8 cellular contexts compared by ENCODE assay signal in the genomic region with DNA sequence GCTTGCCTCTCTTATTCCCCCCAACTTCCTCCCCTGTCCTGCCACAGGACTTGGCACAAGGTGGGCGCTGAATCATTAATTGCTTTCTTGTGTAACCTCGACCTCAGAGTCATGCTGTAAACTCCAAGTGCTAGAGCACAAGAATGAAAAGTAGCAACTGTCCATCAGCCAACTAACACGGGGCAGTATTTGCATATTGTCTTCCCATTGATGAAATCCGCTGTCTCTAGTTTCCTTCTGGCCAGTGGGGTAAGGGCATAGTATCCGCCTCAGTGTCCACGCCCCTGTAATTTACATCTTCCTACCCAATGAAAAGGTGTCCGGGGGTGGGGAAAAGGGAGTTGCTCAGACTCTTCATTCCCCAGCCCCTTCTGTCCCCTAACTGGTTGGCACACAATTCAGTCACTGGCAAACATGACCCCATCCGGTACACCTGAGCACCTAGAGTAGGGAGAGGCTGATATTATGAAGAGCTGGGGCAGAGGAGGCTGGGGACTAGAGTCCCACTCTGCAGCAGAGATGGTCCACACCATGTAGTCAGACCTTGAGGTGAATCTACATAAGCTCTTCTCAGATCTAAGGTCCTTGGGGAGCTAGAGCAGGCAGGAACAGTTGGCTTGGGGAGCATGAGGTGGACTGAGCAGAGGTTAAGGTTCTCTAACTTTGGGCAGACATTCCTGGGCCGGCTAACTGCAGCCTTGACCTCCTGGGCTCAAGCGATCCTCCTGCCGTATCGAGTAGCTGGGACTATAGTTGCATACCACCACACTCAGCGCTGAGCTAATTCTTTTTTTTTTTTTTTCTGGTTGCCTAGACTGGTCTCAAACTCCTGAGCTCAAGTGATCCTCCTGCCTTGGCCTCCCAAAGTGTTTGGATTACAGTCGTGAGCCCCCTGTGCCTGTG. TPM values are rescaled to one million over a fixed set of nuclear protein-coding genes. Genes with fewer than 3 reads are reported as not detected.
DNase-seq lines count a peak whose midpoint lies in the region; ATAC-seq and TF ChIP-seq lines count a peak whose summit lies in the region.

No MANE protein-coding gene starts in this region.

- H3K4me2 ChIP-seq in SK-N-SH: no peak overlapping the region

- H3K9me3 ChIP-seq in SK-N-SH: no peaks in the 10 kb centered on the region
- H3K9me3 ChIP-seq in NT2/D1 (ENCODE audit: insufficient read depth, low read length): no peaks in the 10 kb centered on the region

- H4K20me1 ChIP-seq in SK-N-SH (ENCODE audit: insufficient read depth): no peaks in the 10 kb centered on the region

- H3K27me3 ChIP-seq in SK-N-SH (ENCODE audit: insufficient read depth) (no peaks in the 10 kb centered on the region), NT2/D1 (ENCODE audit: insufficient read depth, insufficient read length) (no peaks in the 10 kb centered on the region)

- in situ Hi-C loops in GM13976 (cut with MboI; ENCODE audit: low sequenced_read_pairs, unreplicated experiment): no loop called here

- CTCF ChIA-PET in SK-N-SH (lab: Yijun Ruan, JAX): interaction anchor here (0.6 to 2.6 kb wide), 4 partner anchors 9 to 63 kb away, joined by 3 to 17 read pairs (median 5); no protein-coding TSS in a partner anchor

- H3K4me3 Mint-ChIP-seq in stimulated activated memory B cell treated with anti-CD40 and anti-IgM and Interleukin-4, amounts not matched to agents 10 μg/mL and 1 μg/mL and 100 μg/mL, for 72 hours: no peak overlapping the region

- no peak for DNase-seq in SK-N-SH
- DNase-seq in NT2/D1 (ENCODE audit: low read depth, low spot score): peak; percentile 44
- peak; percentile 66 for DNase-seq in fibroblast of mammary gland (ENCODE audit: low read depth)
- no peak for DNase-seq in GF-D8 (lab: John Stamatoyannopoulos, UW)
- DNase-seq in GM13976 (ENCODE audit: low spot score): no peak
- no peak for DNase-seq in NCI-H187 (lab: John Stamatoyannopoulos, UW)

- POLR2A ChIA-PET in SK-N-SH (lab: Yijun Ruan, JAX): no interaction called here

- no peaks in the 10 kb centered on the region for H3K79me2 ChIP-seq in SK-N-SH (ENCODE audit: insufficient read depth)

- no peaks in the 10 kb centered on the region for H3K9me3 Mint-ChIP-seq in stimulated activated memory B cell treated with anti-CD40 and anti-IgM and Interleukin-4, amounts not matched to agents 10 μg/mL and 1 μg/mL and 100 μg/mL, for 72 hours

- TF ChIP-seq CTCF in SK-N-SH (IDR thresholded peaks at IDR 0.05) (no peak), fibroblast of mammary gland (conservative IDR thresholded peaks at IDR 0.05; ENCODE audit: control insufficient read depth, insufficient read depth, low read depth, low read length) (no peak), GM13976 (IDR thresholded peaks at IDR 0.05; ENCODE audit: borderline replicate concordance, control extremely low read depth, extremely low read depth, insufficient read depth, missing control alignments) (no peak)

- H3F3A ChIP-seq in SK-N-SH (replicated peaks; ENCODE audit: insufficient read depth): no peaks in the 10 kb centered on the region

- H3K4me1 Mint-ChIP-seq in stimulated activated memory B cell treated with anti-CD40 and anti-IgM and Interleukin-4, amounts not matched to agents 10 μg/mL and 1 μg/mL and 100 μg/mL, for 72 hours: peaks cover 10% of the 10 kb centered on the region

- H2AFZ ChIP-seq in SK-N-SH (ENCODE audit: low read depth): no peak overlapping the region

- no peak overlapping the region for H3K27ac Mint-ChIP-seq in stimulated activated memory B cell treated with anti-CD40 and anti-IgM and Interleukin-4, amounts not matched to agents 10 μg/mL and 1 μg/mL and 100 μg/mL, for 72 hours

- H3K27me3 Mint-ChIP-seq in stimulated activated memory B cell treated with anti-CD40 and anti-IgM and Interleukin-4, amounts not matched to agents 10 μg/mL and 1 μg/mL and 100 μg/mL, for 72 hours: peaks cover 26% of the 10 kb centered on the region

- TF ChIP-seq EP300 in SK-N-SH (IDR thresholded peaks at IDR 0.05; ENCODE audit: borderline replicate concordance in 1 of 2, low read depth in 1 of 2, low read length in 1 of 2): no peak

- ATAC-seq in SK-N-SH treated with all-trans-retinoic acid at 6 μM for 48 hours: peak; percentile 71
- ATAC-seq in stimulated activated memory B cell treated with anti-CD40 and anti-IgM and Interleukin-4, amounts not matched to agents 10 μg/mL and 1 μg/mL and 100 μg/mL, for 72 hours: peak; percentile 53

- no peaks in the 10 kb centered on the region for H3K36me3 Mint-ChIP-seq in stimulated activated memory B cell treated with anti-CD40 and anti-IgM and Interleukin-4, amounts not matched to agents 10 μg/mL and 1 μg/mL and 100 μg/mL, for 72 hours

- H3K36me3 ChIP-seq in SK-N-SH (replicated peaks in 1 of 2; ENCODE audit: control insufficient read depth in 1 of 2, insufficient read depth in 2 of 2, low read length in 1 of 2) (no peaks in the 10 kb centered on the region), NT2/D1 (ENCODE audit: insufficient read depth, insufficient read length, low read length) (no peaks in the 10 kb centered on the region)

- peaks cover 0 to under 1% of the 10 kb centered on the region in 2 experiments; a peak in 1 of 4 replicates for H3K4me1 ChIP-seq in SK-N-SH (ENCODE audit: control insufficient read depth in 1 of 2, insufficient read depth in 2 of 2, low read depth in 1 of 2, low read length in 1 of 2)
- H3K4me1 ChIP-seq in NT2/D1 (ENCODE audit: insufficient read depth, insufficient read length): peaks cover 6% of the 10 kb centered on the region

- H3K9ac ChIP-seq in SK-N-SH: no peak overlapping the region
- H3K9ac ChIP-seq in NT2/D1 (ENCODE audit: insufficient read length, low read depth): peak overlapping the region; percentile 11

- H3K27ac ChIP-seq in SK-N-SH (ENCODE audit: low read depth in 2 of 2, low read length in 1 of 2): no peak overlapping the region

- H3K9me2 ChIP-seq in SK-N-SH: no peaks in the 10 kb centered on the region

- TF ChIP-seq RAD21 in SK-N-SH (IDR thresholded peaks at IDR 0.05; ENCODE audit: low read length): no peak

- no peak overlapping the region for H3K4me3 ChIP-seq in SK-N-SH (ENCODE audit: low read depth in 2 of 2, low read length in 1 of 2)
- no peak overlapping the region for H3K4me3 ChIP-seq in NT2/D1 (ENCODE audit: insufficient read length, low read depth)
- no peak overlapping the region for H3K4me3 ChIP-seq in fibroblast of mammary gland (ENCODE audit: control insufficient read depth, low read depth, low read length)

- WGBS in SK-N-SH (ENCODE audit: low lambda C conversion rate): 59% methylated on average over 14 of the region's 14 CpGs

TF ChIP-seq in SK-N-SH treated with all-trans-retinoic acid at 6 μM for 48 hours, 23 proteins besides CTCF, POLR2A, EP300 and RAD21 (continues in another document):
- TF ChIP-seq, protein P1, sequence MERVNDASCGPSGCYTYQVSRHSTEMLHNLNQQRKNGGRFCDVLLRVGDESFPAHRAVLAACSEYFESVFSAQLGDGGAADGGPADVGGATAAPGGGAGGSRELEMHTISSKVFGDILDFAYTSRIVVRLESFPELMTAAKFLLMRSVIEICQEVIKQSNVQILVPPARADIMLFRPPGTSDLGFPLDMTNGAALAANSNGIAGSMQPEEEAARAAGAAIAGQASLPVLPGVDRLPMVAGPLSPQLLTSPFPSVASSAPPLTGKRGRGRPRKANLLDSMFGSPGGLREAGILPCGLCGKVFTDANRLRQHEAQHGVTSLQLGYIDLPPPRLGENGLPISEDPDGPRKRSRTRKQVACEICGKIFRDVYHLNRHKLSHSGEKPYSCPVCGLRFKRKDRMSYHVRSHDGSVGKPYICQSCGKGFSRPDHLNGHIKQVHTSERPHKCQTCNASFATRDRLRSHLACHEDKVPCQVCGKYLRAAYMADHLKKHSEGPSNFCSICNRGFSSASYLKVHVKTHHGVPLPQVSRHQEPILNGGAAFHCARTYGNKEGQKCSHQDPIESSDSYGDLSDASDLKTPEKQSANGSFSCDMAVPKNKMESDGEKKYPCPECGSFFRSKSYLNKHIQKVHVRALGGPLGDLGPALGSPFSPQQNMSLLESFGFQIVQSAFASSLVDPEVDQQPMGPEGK (CRISPR knock-in tag; IDR thresholded peaks at IDR 0.05; ENCODE audit: borderline replicate concordance): no peak
- TF ChIP-seq ZNF8 (CRISPR knock-in tag; IDR thresholded peaks at IDR 0.05) (no peak), OSR1 (CRISPR knock-in tag; IDR thresholded peaks at IDR 0.05) (no peak), RARB (CRISPR knock-in tag; IDR thresholded peaks at IDR 0.05) (no peak)

TF ChIP-seq in SK-N-SH, 30 proteins besides CTCF, POLR2A, EP300 and RAD21 (continues in another document):
- no peak for TF ChIP-seq MXI1 (IDR thresholded peaks at IDR 0.05; ENCODE audit: low read depth, low read length)
- TF ChIP-seq MEF2A (IDR thresholded peaks at IDR 0.05; ENCODE audit: borderline replicate concordance, low read depth): no peak
- TF ChIP-seq RXRA (IDR thresholded peaks at IDR 0.05; ENCODE audit: borderline replicate concordance, low read depth): no peak
- no peak for TF ChIP-seq GATA2 (CRISPR knock-in tag; IDR thresholded peaks at IDR 0.05)
- TF ChIP-seq RCOR1 (IDR thresholded peaks at IDR 0.05; ENCODE audit: low read length): no peak
- no peak for TF ChIP-seq GABPA (IDR thresholded peaks at IDR 0.05; ENCODE audit: low read depth)
- TF ChIP-seq, protein P2, sequence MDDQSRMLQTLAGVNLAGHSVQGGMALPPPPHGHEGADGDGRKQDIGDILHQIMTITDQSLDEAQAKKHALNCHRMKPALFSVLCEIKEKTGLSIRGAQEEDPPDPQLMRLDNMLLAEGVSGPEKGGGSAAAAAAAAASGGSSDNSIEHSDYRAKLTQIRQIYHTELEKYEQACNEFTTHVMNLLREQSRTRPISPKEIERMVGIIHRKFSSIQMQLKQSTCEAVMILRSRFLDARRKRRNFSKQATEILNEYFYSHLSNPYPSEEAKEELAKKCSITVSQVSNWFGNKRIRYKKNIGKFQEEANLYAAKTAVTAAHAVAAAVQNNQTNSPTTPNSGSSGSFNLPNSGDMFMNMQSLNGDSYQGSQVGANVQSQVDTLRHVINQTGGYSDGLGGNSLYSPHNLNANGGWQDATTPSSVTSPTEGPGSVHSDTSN (IDR thresholded peaks at IDR 0.05): no peak
- TF ChIP-seq TCF12 (IDR thresholded peaks at IDR 0.05): no peak

RNA-seq across cellular contexts. Expression of a gene that starts 6.8 kb away (rescaled TPM):
- polyA plus RNA-seq in SK-N-SH (2012; rRNA removed): 81.1 and 99.4 TPM in 2 replicates
- polyA plus RNA-seq in SK-N-SH (2012; cell fraction: cytosol; rRNA removed): 26.3 and 38.0 TPM in 2 replicates
- 424 and 495 TPM in 2 replicates for polyA plus RNA-seq in SK-N-SH (2012; cell fraction: nucleus; rRNA removed)

RNA-seq across cellular contexts. Expression of a gene that starts 21.9 kb away (rescaled TPM):
- polyA plus RNA-seq in SK-N-SH (2012; rRNA removed): not detected in 2 replicates
- not detected in 2 replicates for polyA plus RNA-seq in SK-N-SH (2012; cell fraction: cytosol; rRNA removed)
- polyA plus RNA-seq in SK-N-SH (2012; cell fraction: nucleus; rRNA removed): not detected in 2 replicates

RNA-seq across cellular contexts. Expression of a gene that starts 37.7 kb away (rescaled TPM):
- polyA plus RNA-seq in SK-N-SH (2012; rRNA removed): 8.6 and 8.9 TPM in 2 replicates
- 5.9 and 10.2 TPM in 2 replicates for polyA plus RNA-seq in SK-N-SH (2012; cell fraction: cytosol; rRNA removed)
- polyA plus RNA-seq in SK-N-SH (2012; cell fraction: nucleus; rRNA removed): 28.2 and 29.7 TPM in 2 replicates

RNA-seq across cellular contexts. Expression of a gene that starts 41.5 kb away (rescaled TPM):
- polyA plus RNA-seq in SK-N-SH (2012; rRNA removed): 11.5 and 24.9 TPM in 2 replicates
- polyA plus RNA-seq in SK-N-SH (2012; cell fraction: cytosol; rRNA removed): 8.9 and 15.8 TPM in 2 replicates
- 14.2 and 19.4 TPM in 2 replicates for polyA plus RNA-seq in SK-N-SH (2012; cell fraction: nucleus; rRNA removed)

RNA-seq across cellular contexts. Expression of a gene that starts 56.7 kb away (rescaled TPM):
- 22.5 and 24.5 TPM in 2 replicates for polyA plus RNA-seq in SK-N-SH (2012; rRNA removed)
- 13.3 and 20.5 TPM in 2 replicates for polyA plus RNA-seq in SK-N-SH (2012; cell fraction: cytosol; rRNA removed)
- polyA plus RNA-seq in SK-N-SH (2012; cell fraction: nucleus; rRNA removed): 7.5 and 7.9 TPM in 2 replicates

Comparison
In these comparisons a context has a peak if more than half of its experiments do, and no peak if none do; other contexts are left out.
1. DNase-seq: peak in NT2/D1 (single experiment) and fibroblast of mammary gland (single experiment); none in SK-N-SH (single experiment), GF-D8 (single experiment), GM13976 (single experiment) and NCI-H187 (0 of 2).